In genomic region chr21:44485254-44485793, GRCh38 we compare ENCODE assay signal across 1 cellular context.
TF ChIP-seq lines count a peak whose summit lies in the region.

No MANE protein-coding gene starts in this region.

TF ChIP-seq in HCT116, 20 proteins besides CTCF, POLR2A, EP300 and RAD21 (continued from another document):
- TF ChIP-seq ZBTB33 (IDR thresholded peaks at IDR 0.05; ENCODE audit: extremely low read depth, insufficient replicate concordance, low read length) (no peak), TCF7L2 (IDR thresholded peaks at IDR 0.05; ENCODE audit: borderline replicate concordance, extremely low read depth, insufficient read depth, insufficient read length) (no peak), REST (IDR thresholded peaks at IDR 0.05; ENCODE audit: low read depth) (no peak), ZNF274 (IDR thresholded peaks at IDR 0.05; ENCODE audit: low read depth, low read length) (no peak), ZFX (IDR thresholded peaks at IDR 0.05) (no peak), SRF (IDR thresholded peaks at IDR 0.05; ENCODE audit: low read depth) (no peak), FOSL1 (IDR thresholded peaks at IDR 0.05; ENCODE audit: low read depth) (no peak), YY1 (IDR thresholded peaks at IDR 0.05; ENCODE audit: extremely low read depth, insufficient replicate concordance, low read depth, low read length) (no peak), EZH2phosphoT487 (IDR thresholded peaks at IDR 0.05; ENCODE audit: borderline replicate concordance) (no peak), MAX (IDR thresholded peaks at IDR 0.05) (no peak), CEBPB (IDR thresholded peaks at IDR 0.05; ENCODE audit: low read depth) (no peak)
